28 cellular contexts compared by ENCODE assay signal in genomic region chr16:65574311-65574966, GRCh38.
DNase-seq lines count a peak whose midpoint lies in the region; ATAC-seq lines count a peak whose summit lies in the region.
"Had no signal": no experiment of that assay in that cellular context is flagged by ENCODE, and none has a peak within 500 bp of the region (broad histone marks: within the 10 kb centered on the region; RNA-seq: fewer than 3 reads in every experiment).

No MANE protein-coding gene starts in this region.

- ATAC-seq in GM21528 (IDR thresholded peaks at IDR 0.05; ENCODE audit: low FRiP score, unreplicated experiment): no peak
- no peak for ATAC-seq in HG03469 (IDR thresholded peaks at IDR 0.05; ENCODE audit: unreplicated experiment)
- ATAC-seq in GM19397 (IDR thresholded peaks at IDR 0.05; ENCODE audit: unreplicated experiment): no peak
- ATAC-seq: heart left ventricle, pancreas, PC-3, right cardiac atrium had no signal

- DNase-seq in NCI-H460 (ENCODE audit: extremely low read depth, low read depth) (peak; percentile 36), amygdala (lab: John Stamatoyannopoulos, UW) (peak in 39 of 56 donors; percentile 2 to 77 (median 31)), inferior parietal cortex (ENCODE audit: extremely low spot score) (peak; percentile 49), superior temporal gyrus (ENCODE audit: extremely low spot score) (peak; percentile 82)
- DNase-seq: activated CD4-positive, alpha-beta T cell treated with anti-CD3 and anti-CD28 coated beads, Interleukin-2, amount 50 U/mL, for 1 hour; activated CD4-positive, CD25-positive, alpha-beta regulatory T cell; activated gamma-delta T cell treated with Interleukin-2 at 50 U/mL for 16 hours; activated naive CD8-positive, alpha-beta T cell treated with anti-CD3 and anti-CD28 coated beads, Interleukin-2, amount 10 ng/mL, durations not matched to agents 7 days and 5 days; activated T-cell treated with anti-CD3 and anti-CD28 coated beads, Interleukin-2, amount 50 U/mL, for 24 hours; Calu3; DMS79; effector memory CD4-positive, alpha-beta T cell; GOT3; heart left ventricle; NCI-H1105; NCI-H187; NCI-H446 treated with DMSO at 0.1 percent for 48 hours; NK-92 treated with Interleukin-12 subunit alpha and Interleukin-12 subunit beta, amount 100 ng/mL, for 24 hours; pancreas; PC-3; right cardiac atrium; SK-N-SH; spleen; stimulated activated CD4-positive, alpha-beta T cell treated with anti-CD3 and anti-CD28 coated beads, Interleukin-2, amount 100 ng/mL, for 24 hours; stomach had no signal

Comparison
In these comparisons a context has a peak if more than half of its experiments do, and no peak if none do; other contexts are left out.
1. DNase-seq: peak in every context shown above with its lines; median percentile 82 in superior temporal gyrus; 49 in inferior parietal cortex; 36 in NCI-H460; 31 in amygdala.